8 cellular contexts compared by ENCODE assay signal in the genomic region with DNA sequence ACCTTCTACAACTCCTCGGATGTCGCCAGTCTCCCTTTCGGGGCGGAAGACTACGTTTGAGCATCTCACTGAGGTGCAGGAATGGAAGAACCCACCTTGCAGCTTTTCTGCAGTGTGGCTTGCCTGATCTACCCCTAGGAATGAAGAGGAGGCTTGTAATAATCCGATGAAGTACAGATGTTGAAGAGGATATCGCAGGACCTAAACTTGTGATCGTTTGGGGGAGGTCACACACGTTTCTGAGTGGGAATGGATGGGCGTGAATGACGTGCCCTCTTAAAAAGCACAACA. TPM values are rescaled to one million over a fixed set of nuclear protein-coding genes. Genes with fewer than 3 reads are reported as not detected.
DNase-seq lines count a peak whose midpoint lies in the region; ATAC-seq, FAIRE-seq and TF ChIP-seq lines count a peak whose summit lies in the region.

No MANE protein-coding gene starts in this region.

- H3K9me3 ChIP-seq in CD4-positive, CD25-positive, alpha-beta regulatory T cell (ENCODE audit: control insufficient read depth in 2 of 2, low read length in 2 of 2) = no peaks in the 10 kb centered on the region
- no peaks in the 10 kb centered on the region for H3K9me3 ChIP-seq in small intestine (ENCODE audit: control insufficient read depth, low read depth)

- H3K27me3 Mint-ChIP-seq in CD4-positive, CD25-positive, alpha-beta regulatory T cell = no peaks in the 10 kb centered on the region

- no peaks in the 10 kb centered on the region for H3K9me3 Mint-ChIP-seq in CD4-positive, CD25-positive, alpha-beta regulatory T cell

- peak overlapping the region; percentile 90 for H3K27ac ChIP-seq in CD4-positive, CD25-positive, alpha-beta regulatory T cell (ENCODE audit: insufficient read depth, low read length, poor library complexity, severe bottlenecking)
- H3K27ac ChIP-seq in foreskin keratinocyte = peak overlapping the region; percentile 76
- H3K27ac ChIP-seq in small intestine (ENCODE audit: low read depth in 1 of 2, low read length in 1 of 2) = peak overlapping the region; percentile 91 to 100

- H3K4me1 ChIP-seq in CD4-positive, CD25-positive, alpha-beta regulatory T cell (ENCODE audit: control insufficient read depth, insufficient read depth, low read length, poor library complexity, severe bottlenecking) = peaks cover 77% of the 10 kb centered on the region
- H3K4me1 ChIP-seq in foreskin keratinocyte (peaks cover 24% of the 10 kb centered on the region), small intestine (ENCODE audit: control insufficient read depth in 2 of 2, insufficient read depth in 1 of 2, low read depth in 1 of 2, low read length in 1 of 2) (peaks cover 5% of the 10 kb centered on the region in 2 donors)

- 0 to 1% (median 0%) methylated on average over 11 of the region's 11 CpGs for WGBS in small intestine, 3 donors

- FAIRE-seq in small intestine (lab: Jason Lieb, UNC) = no peak

- TF ChIP-seq CTCF in HFF-Myc (IDR thresholded peaks at IDR 0.05; ENCODE audit: low read depth, low read length, missing control alignments) (no peak), WI38 (IDR thresholded peaks at IDR 0.05; ENCODE audit: low read depth, low read length) (no peak), foreskin keratinocyte (conservative IDR thresholded peaks at IDR 0.05) (no peak)

- peak overlapping the region; percentile 90 to 97 (median 94) for H3K4me3 Mint-ChIP-seq in CD4-positive, CD25-positive, alpha-beta regulatory T cell

- H3K4me1 Mint-ChIP-seq in CD4-positive, CD25-positive, alpha-beta regulatory T cell = peaks cover 46 to 69% (median 53%) of the 10 kb centered on the region in 4 donors

- no peaks in the 10 kb centered on the region for H3K36me3 ChIP-seq in CD4-positive, CD25-positive, alpha-beta regulatory T cell (ENCODE audit: control insufficient read depth, insufficient read depth, low read length)
- H3K36me3 ChIP-seq in small intestine (ENCODE audit: control insufficient read depth in 2 of 2, insufficient read depth in 2 of 2, low read length in 2 of 2) = no peaks in the 10 kb centered on the region

- H3K36me3 Mint-ChIP-seq in CD4-positive, CD25-positive, alpha-beta regulatory T cell = no peaks in the 10 kb centered on the region

- peak in 2 of 3 donors; percentile 53 to 71 for DNase-seq in CD4-positive, CD25-positive, alpha-beta regulatory T cell
- DNase-seq in HFF-Myc (ENCODE audit: extremely low read depth, low read depth) (no peak), foreskin keratinocyte (peak in 1 of 2 donors; percentile 46), small intestine (no peak), EL (no peak)
- DNase-seq in stimulated activated CD4-positive, alpha-beta T cell treated with anti-CD3 and anti-CD28 coated beads, Interleukin-2, amount 100 ng/mL, for 48 hours = no peak
- DNase-seq in stimulated activated CD4-positive, alpha-beta T cell treated with anti-CD3 and anti-CD28 coated beads, Interleukin-4, amount 100 ng/mL, for 4 hours = no peak

- H3K27ac Mint-ChIP-seq in CD4-positive, CD25-positive, alpha-beta regulatory T cell = peak overlapping the region; percentile 89 to 95 (median 94)

- ATAC-seq in CD4-positive, CD25-positive, alpha-beta regulatory T cell (ENCODE audit: low read depth in 2 of 2) = peak in 1 of 2 donors; percentile 17
- peak; percentile 3 for ATAC-seq in foreskin keratinocyte

- H3K4me3 ChIP-seq in CD4-positive, CD25-positive, alpha-beta regulatory T cell (ENCODE audit: low read depth, low read length) = peak overlapping the region; percentile 92
- H3K4me3 ChIP-seq in HFF-Myc (replicated peaks; ENCODE audit: low read depth, low read length) = peak overlapping the region; percentile 87
- peak overlapping the region; percentile 92 for H3K4me3 ChIP-seq in WI38 (ENCODE audit: low read depth, low read length)
- peak overlapping the region; percentile 64 to 85 for H3K4me3 ChIP-seq in small intestine (ENCODE audit: low read depth in 1 of 2, low read length in 2 of 2)

- H3K27me3 ChIP-seq in CD4-positive, CD25-positive, alpha-beta regulatory T cell (ENCODE audit: control insufficient read depth, insufficient read depth, low read length) = no peaks in the 10 kb centered on the region
- H3K27me3 ChIP-seq in foreskin keratinocyte (no peaks in the 10 kb centered on the region), small intestine (ENCODE audit: control insufficient read depth in 2 of 2, insufficient read depth in 2 of 2, low read length in 2 of 2) (no peaks in the 10 kb centered on the region)

RNA-seq across cellular contexts. Expression of a gene that starts 0.5 kb away (rescaled TPM):
- 113 TPM for total RNA-seq in CD4-positive, CD25-positive, alpha-beta regulatory T cell
- polyA plus RNA-seq in CD4-positive, CD25-positive, alpha-beta regulatory T cell = 10 to 100 TPM; 27.2 to 50.2 (median 42.2) TPM
- total RNA-seq in foreskin keratinocyte = 19.5 and 22.7 TPM in 2 replicates
- polyA plus RNA-seq in foreskin keratinocyte (3.7 and 3.8 TPM in 2 replicates), small intestine (10 to 100 TPM in 1 of 3 donors, 1 to 10 TPM in 2; 3.5 to 12.8 (median 3.6) TPM)

Comparison
In these comparisons a context has a peak if more than half of its experiments do, and no peak if none do; other contexts are left out.
1. DNase-seq: peak in CD4-positive, CD25-positive, alpha-beta regulatory T cell (2 of 3); none in HFF-Myc (single experiment), small intestine (single experiment), stimulated activated CD4-positive, alpha-beta T cell treated with anti-CD3 and anti-CD28 coated beads, Interleukin-2, amount 100 ng/mL, for 48 hours (0 of 2), stimulated activated CD4-positive, alpha-beta T cell treated with anti-CD3 and anti-CD28 coated beads, Interleukin-4, amount 100 ng/mL, for 4 hours (0 of 2) and EL (single experiment).
2. Peak in every context shown above with its lines, with median percentiles within 50 percentile points of each other: H3K27ac ChIP-seq and H3K4me3 ChIP-seq.